18 cellular contexts compared by ENCODE assay signal in genomic region chr11:75307058-75307457, GRCh38. TPM values are rescaled to one million over a fixed set of nuclear protein-coding genes. Genes with fewer than 3 reads are reported as not detected.
DNase-seq lines count a peak whose midpoint lies in the region; ATAC-seq and TF ChIP-seq lines count a peak whose summit lies in the region.
"Had no signal": no experiment of that assay in that cellular context is flagged by ENCODE, and none has a peak within 500 bp of the region (broad histone marks: within the 10 kb centered on the region; RNA-seq: fewer than 3 reads in every experiment).

No MANE protein-coding gene starts in this region.

- peak overlapping the region; percentile 91; the same call in 1 of the 2 replicates for H3K27ac Mint-ChIP-seq in WTC11
- H3K27ac Mint-ChIP-seq: activated T-cell treated with anti-CD3 and anti-CD28 coated beads, Interleukin-2, amount 50 U/mL, for 72 hours had no signal

- no peaks in the 10 kb centered on the region for H3K36me3 Mint-ChIP-seq in WTC11
- H3K36me3 Mint-ChIP-seq: brain had no signal

- H3K4me1 Mint-ChIP-seq in WTC11: peaks cover 56% of the 10 kb centered on the region

- peaks cover 0 to 9% (median 0%) of the 10 kb centered on the region in 3 donors for H3K36me3 ChIP-seq in esophagus squamous epithelium
- H3K36me3 ChIP-seq in gastrocnemius medialis: no peaks in the 10 kb centered on the region
- H3K36me3 ChIP-seq: thoracic aorta had no signal

- TF ChIP-seq CTCF in C4-2B (conservative IDR thresholded peaks at IDR 0.05): no peak
- TF ChIP-seq CTCF in WTC11 (IDR thresholded peaks at IDR 0.05): no peak
- no peak for TF ChIP-seq CTCF in esophagus squamous epithelium (IDR thresholded peaks at IDR 0.05)
- no peak for TF ChIP-seq CTCF in gastrocnemius medialis (IDR thresholded peaks at IDR 0.05 in 4 of 5, conservative IDR thresholded peaks at IDR 0.05 in 1 of 5)

- WGBS in esophagus squamous epithelium, 2 donors: no CpG with 5 or more reads among the region's 3 CpGs

- H3K4me3 ChIP-seq in esophagus squamous epithelium: no peak overlapping the region
- H3K4me3 ChIP-seq in gastrocnemius medialis: no peak overlapping the region
- H3K4me3 ChIP-seq: coronary artery, thoracic aorta had no signal

- DNase-seq in WTC11 (ENCODE audit: low spot score): no peak
- no peak for DNase-seq in esophagus squamous epithelium (lab: John Stamatoyannopoulos, UW)
- DNase-seq in gastrocnemius medialis: no peak
- DNase-seq in kidney tubule cell (ENCODE audit: low spot score): no peak
- no peak for DNase-seq in HuH-7 (ENCODE audit: low spot score)
- DNase-seq: activated CD4-positive, alpha-beta T cell treated with anti-CD3 and anti-CD28 coated beads for 1 hour; activated T-cell treated with anti-CD3 and anti-CD28 coated beads, Interleukin-2, amount 50 U/mL, for 72 hours; DMS53; erythroblast; left colon; NCI-H526 had no signal

- peak overlapping the region; percentile 69 for H3K27ac ChIP-seq in C4-2B
- H3K27ac ChIP-seq in esophagus squamous epithelium: peak overlapping the region in 3 of 4 donors; percentile 12 to 79 (median 78)
- H3K27ac ChIP-seq in gastrocnemius medialis: peak overlapping the region; percentile 29 to 64 (median 46)
- H3K27ac ChIP-seq: neutrophil, thoracic aorta had no signal

- CTCF ChIA-PET in WTC11 (lab: Charles Lee): interaction anchor here (1.0 to 1.3 kb wide), 2 partner anchors 27 to 46 kb away, joined by 3 read pairs; no protein-coding TSS in a partner anchor

- no peak overlapping the region for H3K4me3 Mint-ChIP-seq in WTC11
- H3K4me3 Mint-ChIP-seq: activated T-cell treated with anti-CD3 and anti-CD28 coated beads, Interleukin-2, amount 50 U/mL, for 72 hours; brain had no signal

- H3K9me3 Mint-ChIP-seq in WTC11: no peaks in the 10 kb centered on the region
- H3K9me3 Mint-ChIP-seq: activated T-cell treated with anti-CD3 and anti-CD28 coated beads, Interleukin-2, amount 50 U/mL, for 72 hours had no signal

- H3K9me3 ChIP-seq in esophagus squamous epithelium (no peaks in the 10 kb centered on the region), gastrocnemius medialis (no peaks in the 10 kb centered on the region)
- H3K9me3 ChIP-seq: neutrophil, thoracic aorta had no signal

- intact Hi-C loops in esophagus squamous epithelium (cut with DNase I) (no loop called here), gastrocnemius medialis (cut with DNase I; ENCODE audit: low total_unique reads) (no loop called here)

- POLR2A ChIA-PET in WTC11 (lab: Charles Lee): no interaction called here

- in situ Hi-C loops in gastrocnemius medialis (cut with MboI; ENCODE audit: low sequenced_read_pairs in 4 of 4): no loop called here

- ATAC-seq in WTC11 (no peak), gastrocnemius medialis (peak in 1 of 2 donors; percentile 5), GM19324 (IDR thresholded peaks at IDR 0.05; ENCODE audit: low FRiP score, unreplicated experiment) (no peak), HG03280 (IDR thresholded peaks at IDR 0.05; ENCODE audit: unreplicated experiment) (no peak)
- ATAC-seq: activated T-cell treated with anti-CD3 and anti-CD28 coated beads, Interleukin-2, amount 50 U/mL, for 72 hours; left colon had no signal

- peaks cover 0 to 5% (median 0%) of the 10 kb centered on the region in 4 donors for H3K27me3 ChIP-seq in esophagus squamous epithelium
- no peaks in the 10 kb centered on the region for H3K27me3 ChIP-seq in gastrocnemius medialis
- H3K27me3 ChIP-seq: neutrophil had no signal

- no peaks in the 10 kb centered on the region for H3K27me3 Mint-ChIP-seq in WTC11 (ENCODE audit: low read depth)
- H3K27me3 Mint-ChIP-seq: brain had no signal

- H3K4me1 ChIP-seq in esophagus squamous epithelium: peaks cover 4 to 78% (median 26%) of the 10 kb centered on the region in 3 donors
- H3K4me1 ChIP-seq in gastrocnemius medialis: peaks cover 10 to 13% of the 10 kb centered on the region in 2 donors

- TF ChIP-seq POLR2A in esophagus squamous epithelium (IDR thresholded peaks at IDR 0.05) (no peak), gastrocnemius medialis (IDR thresholded peaks at IDR 0.05) (no peak)

TF ChIP-seq in WTC11, 78 proteins besides CTCF, POLR2A, EP300 and RAD21:
- TF ChIP-seq JUN (CRISPR knock-in tag; IDR thresholded peaks at IDR 0.05): no peak
- no peak for TF ChIP-seq ATF6 (CRISPR knock-in tag; IDR thresholded peaks at IDR 0.05)
- TF ChIP-seq ATF2 (CRISPR knock-in tag; IDR thresholded peaks at IDR 0.05; ENCODE audit: borderline replicate concordance, low read depth): no peak
- no peak for TF ChIP-seq ATF1 (CRISPR knock-in tag; IDR thresholded peaks at IDR 0.05)

RNA-seq across cellular contexts. Expression of gene ARRB1, which starts 44.4 kb away (rescaled TPM):
- total RNA-seq in WTC11 (2021) (81.0 to 90.1 TPM (median 82.9 TPM) in 3 replicates), esophagus squamous epithelium (10 to 100 TPM in 3 of 4 donors, 1 to 10 TPM in 1; 9.6 to 24.8 (median 17.8) TPM), gastrocnemius medialis (10 to 100 TPM in 1 of 4 donors, 1 to 10 TPM in 3; 4.3 to 11.8 (median 5.4) TPM)
